ENCODE assay signal across 11 cellular contexts in the genomic region with DNA sequence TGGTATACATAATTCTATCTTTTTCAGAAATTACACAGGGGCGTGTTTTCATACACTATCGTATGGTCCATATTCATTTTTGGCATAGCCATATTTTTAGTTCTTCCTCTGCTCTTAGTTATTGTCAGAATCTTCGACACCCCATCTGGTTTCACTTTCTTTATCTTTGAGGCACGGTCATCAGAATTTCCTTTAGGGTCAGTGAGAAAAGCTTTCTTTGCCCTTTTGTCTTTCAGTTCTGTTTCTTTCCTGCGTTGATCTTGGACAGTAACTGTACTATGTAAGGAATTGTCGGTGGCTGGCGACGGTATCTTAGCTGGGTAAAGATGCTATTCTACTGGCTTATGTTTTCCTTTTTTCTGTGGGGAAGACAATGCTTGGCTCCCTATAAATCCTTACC.
DNase-seq lines count a peak whose midpoint lies in the region; ATAC-seq and TF ChIP-seq lines count a peak whose summit lies in the region.
"Had no signal": no experiment of that assay in that cellular context is flagged by ENCODE, and none has a peak within 500 bp of the region (broad histone marks: within the 10 kb centered on the region; RNA-seq: fewer than 3 reads in every experiment).

No MANE protein-coding gene starts in this region.

- H3K27me3 ChIP-seq in OCI-LY3 (ENCODE audit: low read depth, low read length) (peaks cover 41% of the 10 kb centered on the region), duodenal mucosa (ENCODE audit: control insufficient read depth in 1 of 2, insufficient read depth in 2 of 2, low read length in 2 of 2) (no peaks in the 10 kb centered on the region), subcutaneous abdominal adipose tissue (ENCODE audit: control insufficient read depth in 5 of 5, insufficient read depth in 4 of 5, low read length in 5 of 5) (peaks cover 0 to 4% (median 0%) of the 10 kb centered on the region in 5 donors), HAP-1 (ENCODE audit: low read depth) (no peaks in the 10 kb centered on the region)
- H3K27me3 ChIP-seq: uterus had no signal

- peak overlapping the region; percentile 75 for H3K4me3 ChIP-seq in OCI-LY3 (ENCODE audit: low read length)
- peak overlapping the region; percentile 46 to 58 for H3K4me3 ChIP-seq in duodenal mucosa (ENCODE audit: low read depth in 1 of 2, low read length in 2 of 2)
- peak overlapping the region; percentile 48 to 65 (median 57) for H3K4me3 ChIP-seq in subcutaneous abdominal adipose tissue (ENCODE audit: low read depth in 1 of 5, low read length in 5 of 5)
- H3K4me3 ChIP-seq in HAP-1: no peak overlapping the region
- H3K4me3 ChIP-seq: uterus had no signal

- DNase-seq in activated naive CD4-positive, alpha-beta T cell treated with Interleukin-2 at 50 U/mL for 16 hours: no peak
- DNase-seq in HAP-1 (ENCODE audit: low spot score in 2 of 2): no peak
- DNase-seq: foreskin fibroblast; stimulated activated CD4-positive, alpha-beta T cell treated with anti-CD3 and anti-CD28 coated beads, Interleukin-2, amount 100 ng/mL, for 24 hours; uterus had no signal

- H3K4me2 ChIP-seq in OCI-LY3 (ENCODE audit: low read length): peak overlapping the region; percentile 79

- ATAC-seq in HG03135 (IDR thresholded peaks at IDR 0.05; ENCODE audit: unreplicated experiment) (no peak), HG03432 (IDR thresholded peaks at IDR 0.05; ENCODE audit: unreplicated experiment) (no peak)

- TF ChIP-seq CTCF in OCI-LY3 (IDR thresholded peaks at IDR 0.05; ENCODE audit: low read depth, low read length): no peak

- H3K36me3 ChIP-seq in OCI-LY3 (replicated peaks; ENCODE audit: low read depth, low read length) (no peaks in the 10 kb centered on the region), duodenal mucosa (ENCODE audit: control insufficient read depth in 1 of 2, insufficient read depth in 2 of 2, low read length in 2 of 2) (no peaks in the 10 kb centered on the region), subcutaneous abdominal adipose tissue (ENCODE audit: control insufficient read depth in 5 of 5, insufficient read depth in 5 of 5, low read length in 5 of 5) (no peaks in the 10 kb centered on the region), HAP-1 (replicated peaks) (no peaks in the 10 kb centered on the region)
- H3K36me3 ChIP-seq: uterus had no signal

- H3K36me3 Mint-ChIP-seq in activated naive CD4-positive, alpha-beta T cell treated with anti-CD3 and anti-CD28 coated beads, Interleukin-2, amount 50 U/mL, for 24 hours: no peaks in the 10 kb centered on the region

- in situ Hi-C loops in HAP-1 (cut with MboI; ENCODE audit: low sequenced_read_pairs): no loop called here

- peak overlapping the region; percentile 9; the same call in 1 of the 2 replicates for H3K9ac ChIP-seq in OCI-LY3 (ENCODE audit: low read length)
- H3K9ac ChIP-seq in duodenal mucosa (ENCODE audit: low read depth in 1 of 2, low read length in 2 of 2): no peak overlapping the region
- peak overlapping the region in 4 of 5 donors; percentile 38 to 72 (median 56) for H3K9ac ChIP-seq in subcutaneous abdominal adipose tissue (ENCODE audit: low read length in 5 of 5)

- no peak overlapping the region for H3K27ac Mint-ChIP-seq in activated naive CD4-positive, alpha-beta T cell treated with anti-CD3 and anti-CD28 coated beads, Interleukin-2, amount 50 U/mL, for 24 hours

- H3K9me3 ChIP-seq in OCI-LY3 (ENCODE audit: insufficient read depth, low read length) (no peaks in the 10 kb centered on the region), duodenal mucosa (ENCODE audit: control insufficient read depth in 1 of 2, low read length in 2 of 2) (no peaks in the 10 kb centered on the region), subcutaneous abdominal adipose tissue (ENCODE audit: control insufficient read depth in 5 of 5, low read length in 5 of 5) (peaks cover 0 to 3% (median 0%) of the 10 kb centered on the region in 5 donors), HAP-1 (0 out of 2 replicates have a peak, but pooled peaks cover 2% of the 10 kb centered on the region)
- H3K9me3 ChIP-seq: uterus had no signal

- no peaks in the 10 kb centered on the region for H3K9me3 Mint-ChIP-seq in activated naive CD4-positive, alpha-beta T cell treated with anti-CD3 and anti-CD28 coated beads, Interleukin-2, amount 50 U/mL, for 24 hours

- no peaks in the 10 kb centered on the region for H4K20me1 ChIP-seq in OCI-LY3 (ENCODE audit: insufficient read depth, low read length)

- H3K4me3 Mint-ChIP-seq in activated naive CD4-positive, alpha-beta T cell treated with anti-CD3 and anti-CD28 coated beads, Interleukin-2, amount 50 U/mL, for 24 hours: peak overlapping the region; percentile 81

- peaks cover 13% of the 10 kb centered on the region for H3K27me3 Mint-ChIP-seq in activated naive CD4-positive, alpha-beta T cell treated with anti-CD3 and anti-CD28 coated beads, Interleukin-2, amount 50 U/mL, for 24 hours

- H3K27ac ChIP-seq in OCI-LY3 (ENCODE audit: low read length) (no peak overlapping the region), duodenal mucosa (ENCODE audit: low read depth, low read length) (no peak overlapping the region), subcutaneous abdominal adipose tissue (ENCODE audit: low read depth, low read length) (no peak overlapping the region)
- H3K27ac ChIP-seq: uterus had no signal

- H3K4me1 Mint-ChIP-seq in activated naive CD4-positive, alpha-beta T cell treated with anti-CD3 and anti-CD28 coated beads, Interleukin-2, amount 50 U/mL, for 24 hours: peaks cover 22% of the 10 kb centered on the region

- peak overlapping the region; percentile 87 for H2AFZ ChIP-seq in OCI-LY3 (ENCODE audit: low read depth, low read length)

- H3K79me2 ChIP-seq in OCI-LY3 (ENCODE audit: low read length): no peaks in the 10 kb centered on the region

- H3K4me1 ChIP-seq in OCI-LY3 (ENCODE audit: low read length) (peaks cover 10% of the 10 kb centered on the region; the same call in 1 of the 2 replicates), duodenal mucosa (ENCODE audit: control insufficient read depth in 1 of 2, insufficient read depth in 2 of 2, low read length in 2 of 2) (no peaks in the 10 kb centered on the region), subcutaneous abdominal adipose tissue (ENCODE audit: control insufficient read depth in 5 of 5, insufficient read depth in 5 of 5, low read length in 5 of 5) (peaks cover 0 to 12% (median 0%) of the 10 kb centered on the region in 5 donors), HAP-1 (no peaks in the 10 kb centered on the region)
- H3K4me1 ChIP-seq: uterus had no signal

Comparison
In these comparisons a context has a peak if more than half of its experiments do, and no peak if none do; other contexts are left out.
1. H3K9ac ChIP-seq: peak in OCI-LY3 (single experiment) and subcutaneous abdominal adipose tissue (4 of 5); none in duodenal mucosa (0 of 2).